ENCODE assay signal across 14 cellular contexts in genomic region chr15:91319715-91320059, GRCh38.
DNase-seq lines count a peak whose midpoint lies in the region; ATAC-seq and TF ChIP-seq lines count a peak whose summit lies in the region.
"Had no signal": no experiment of that assay in that cellular context is flagged by ENCODE, and none has a peak within 500 bp of the region (broad histone marks: within the 10 kb centered on the region; RNA-seq: fewer than 3 reads in every experiment).

No MANE protein-coding gene starts in this region.

- H3K4me1 ChIP-seq in CD8-positive, alpha-beta T cell (ENCODE audit: insufficient read depth, low read length), result peaks cover 29% of the 10 kb centered on the region
- no peaks in the 10 kb centered on the region for H3K4me1 ChIP-seq in MM.1S (ENCODE audit: low read length)

- no peak overlapping the region for H3K9ac ChIP-seq in MM.1S (ENCODE audit: low read length)

- H3K4me2 ChIP-seq in MM.1S (ENCODE audit: low read depth, low read length), result no peak overlapping the region

- peak overlapping the region in 1 of 2 donors; percentile 31 for H3K4me3 Mint-ChIP-seq in activated T-cell treated with anti-CD3 and anti-CD28 coated beads, Interleukin-2, amount 50 U/mL, for 72 hours
- H3K4me3 Mint-ChIP-seq in CD8-positive, alpha-beta T cell, result peak overlapping the region; percentile 3
- H3K4me3 Mint-ChIP-seq in T-helper 17 cell (peak overlapping the region; percentile 75), mesothelial cell of epicardium (no peak overlapping the region)

- no peak for ATAC-seq in activated T-cell treated with anti-CD3 and anti-CD28 coated beads, Interleukin-2, amount 50 U/mL, for 72 hours (replicated peaks in 1 of 2)
- ATAC-seq in CD8-positive, alpha-beta T cell, result no peak
- ATAC-seq in T-helper 17 cell, result no peak

- POLR2A ChIA-PET in CD8-positive, alpha-beta T cell (lab: Charles Lee), result interaction anchor here (0.7 kb wide), 1 partner anchor 48 kb away, joined by 3 read pairs; no protein-coding TSS in a partner anchor

- H3F3A ChIP-seq in MM.1S (ENCODE audit: insufficient read depth, low read length), result no peaks in the 10 kb centered on the region

- no peaks in the 10 kb centered on the region for H3K27me3 Mint-ChIP-seq in activated T-cell treated with anti-CD3 and anti-CD28 coated beads, Interleukin-2, amount 50 U/mL, for 72 hours (ENCODE audit: low read depth)
- no peaks in the 10 kb centered on the region for H3K27me3 Mint-ChIP-seq in CD8-positive, alpha-beta T cell (ENCODE audit: low read depth)
- H3K27me3 Mint-ChIP-seq in T-helper 17 cell (no peaks in the 10 kb centered on the region), mesothelial cell of epicardium (ENCODE audit: low read depth) (peaks cover 19% of the 10 kb centered on the region)

- H3K27ac ChIP-seq in CD8-positive, alpha-beta T cell (ENCODE audit: low read depth, low read length), result peak overlapping the region; percentile 22
- H3K27ac ChIP-seq in MM.1S (ENCODE audit: low read length), result no peak overlapping the region

- no peak overlapping the region for H3K4me3 ChIP-seq in CD8-positive, alpha-beta T cell (ENCODE audit: low read depth, low read length)
- no peak overlapping the region for H3K4me3 ChIP-seq in MM.1S (ENCODE audit: low read length)
- H3K4me3 ChIP-seq: MG63 had no signal

- CTCF ChIA-PET in CD8-positive, alpha-beta T cell (lab: Charles Lee), result interaction anchor here (1.6 kb wide), 1 partner anchor 17 kb away, joined by 5 read pairs; no protein-coding TSS in a partner anchor

- H3K9me2 ChIP-seq in MM.1S (replicated peaks; ENCODE audit: insufficient read depth, low read length), result no peaks in the 10 kb centered on the region

- no peaks in the 10 kb centered on the region for H3K79me2 ChIP-seq in MM.1S (ENCODE audit: low read length)

- H3K9me3 ChIP-seq in CD8-positive, alpha-beta T cell (ENCODE audit: low read length), result no peaks in the 10 kb centered on the region
- H3K9me3 ChIP-seq in T-helper 17 cell (ENCODE audit: control insufficient read depth, low read length, poor library complexity, severe bottlenecking) (no peaks in the 10 kb centered on the region), MM.1S (replicated peaks; ENCODE audit: insufficient read depth, low read length) (no peaks in the 10 kb centered on the region)
- H3K9me3 ChIP-seq: MG63 had no signal

- intact Hi-C loops in CD8-positive, alpha-beta T cell (cut with DNase I, micrococcal nuclease), result no loop called here

- no peak overlapping the region for H2AFZ ChIP-seq in MM.1S (ENCODE audit: low read length)

- H3K27ac Mint-ChIP-seq in activated T-cell treated with anti-CD3 and anti-CD28 coated beads, Interleukin-2, amount 50 U/mL, for 72 hours, result peak overlapping the region; percentile 56
- peak overlapping the region; percentile 86 for H3K27ac Mint-ChIP-seq in CD8-positive, alpha-beta T cell
- H3K27ac Mint-ChIP-seq in T-helper 17 cell, result peak overlapping the region; percentile 92
- H3K27ac Mint-ChIP-seq in mesothelial cell of epicardium, result peak overlapping the region; percentile 37

- H3K4me1 Mint-ChIP-seq in activated T-cell treated with anti-CD3 and anti-CD28 coated beads, Interleukin-2, amount 50 U/mL, for 72 hours (ENCODE audit: low read depth), result peaks cover 20% of the 10 kb centered on the region
- H3K4me1 Mint-ChIP-seq in CD8-positive, alpha-beta T cell (ENCODE audit: low read depth), result peaks cover 38% of the 10 kb centered on the region
- H3K4me1 Mint-ChIP-seq in T-helper 17 cell (peaks cover 26% of the 10 kb centered on the region), mesothelial cell of epicardium (peaks cover 25% of the 10 kb centered on the region)

- DNase-seq in activated T-cell treated with anti-CD3 and anti-CD28 coated beads, Interleukin-2, amount 50 U/mL, for 72 hours, result no peak
- DNase-seq in activated T-cell treated with anti-CD3 and anti-CD28 coated beads for 4 hours (no peak), T-helper 17 cell (no peak), mesothelial cell of epicardium (ENCODE audit: low spot score in 2 of 2, unreplicated experiment in 2 of 2) (no peak), MM.1S (no peak), KG1 (lab: John Stamatoyannopoulos, UW) (no peak)
- no peak for DNase-seq in CD8-positive, alpha-beta T cell
- DNase-seq: AML-193, H7, KBM-7, MG63, NCI-H1105, NCI-H187, NCI-H774 had no signal

- H3K27me3 ChIP-seq in CD8-positive, alpha-beta T cell (ENCODE audit: insufficient read depth, low read length), result no peaks in the 10 kb centered on the region
- H3K27me3 ChIP-seq in MM.1S (replicated peaks; ENCODE audit: insufficient read depth, low read length), result no peaks in the 10 kb centered on the region
- H3K27me3 ChIP-seq: MG63 had no signal

- peaks cover 0 to 6% of the 10 kb centered on the region in 2 donors for H3K9me3 Mint-ChIP-seq in activated T-cell treated with anti-CD3 and anti-CD28 coated beads, Interleukin-2, amount 50 U/mL, for 72 hours
- no peaks in the 10 kb centered on the region for H3K9me3 Mint-ChIP-seq in CD8-positive, alpha-beta T cell
- peaks cover 10% of the 10 kb centered on the region for H3K9me3 Mint-ChIP-seq in mesothelial cell of epicardium

- no peaks in the 10 kb centered on the region for H3K36me3 ChIP-seq in CD8-positive, alpha-beta T cell (ENCODE audit: insufficient read depth, low read length)
- no peaks in the 10 kb centered on the region for H3K36me3 ChIP-seq in MM.1S (replicated peaks; ENCODE audit: insufficient read depth, low read length)
- H3K36me3 ChIP-seq: MG63 had no signal

- peaks cover 0 to 2% of the 10 kb centered on the region in 2 donors for H3K36me3 Mint-ChIP-seq in activated T-cell treated with anti-CD3 and anti-CD28 coated beads, Interleukin-2, amount 50 U/mL, for 72 hours (ENCODE audit: insufficient read depth in 2 of 2)
- no peaks in the 10 kb centered on the region for H3K36me3 Mint-ChIP-seq in CD8-positive, alpha-beta T cell
- H3K36me3 Mint-ChIP-seq in T-helper 17 cell (ENCODE audit: low read depth), result no peaks in the 10 kb centered on the region
- no peaks in the 10 kb centered on the region for H3K36me3 Mint-ChIP-seq in mesothelial cell of epicardium

- TF ChIP-seq CTCF in CD8-positive, alpha-beta T cell (IDR thresholded peaks at IDR 0.05), result no peak
- TF ChIP-seq CTCF in mesothelial cell of epicardium (IDR thresholded peaks at IDR 0.05; ENCODE audit: unreplicated experiment) (no peak), MM.1S (IDR thresholded peaks at IDR 0.05; ENCODE audit: low read length) (no peak)

- H4K20me1 ChIP-seq in MM.1S (ENCODE audit: insufficient read depth, low read length), result no peaks in the 10 kb centered on the region

Comparison
In these comparisons a context has a peak if more than half of its experiments do, and no peak if none do; other contexts are left out.
1. H3K27ac Mint-ChIP-seq: peak in every context shown above with its lines; median percentile 92 in T-helper 17 cell; 86 in CD8-positive, alpha-beta T cell; 56 in activated T-cell treated with anti-CD3 and anti-CD28 coated beads, Interleukin-2, amount 50 U/mL, for 72 hours; 37 in mesothelial cell of epicardium.